In genomic region chr12:106248849-106249371, GRCh38 we compare ENCODE assay signal across 8 cellular contexts. TPM values are rescaled to one million over a fixed set of nuclear protein-coding genes. Genes with fewer than 3 reads are reported as not detected.
A peak's percentile ranks its signal among the peaks of the same experiment; 100 is the strongest.
DNase-seq lines count a peak whose midpoint lies in the region; ATAC-seq and TF ChIP-seq lines count a peak whose summit lies in the region.

No MANE protein-coding gene starts in this region.

- H3K4me1 Mint-ChIP-seq in Calu3 (ENCODE audit: low read depth, unreplicated experiment) = peaks cover 27% of the 10 kb centered on the region
- peaks cover 15% of the 10 kb centered on the region for H3K4me1 Mint-ChIP-seq in activated naive CD4-positive, alpha-beta T cell treated with anti-CD3 and anti-CD28 coated beads, Interleukin-2, amount 10 ng/mL, durations not matched to agents 7 days and 5 days

- no peak for TF ChIP-seq POLR2A in NB4 (IDR thresholded peaks at IDR 0.05; ENCODE audit: extremely low read depth, insufficient read length)

- ATAC-seq in sciatic nerve (peak; percentile 27), HG02588 (IDR thresholded peaks at IDR 0.05; ENCODE audit: unreplicated experiment) (no peak)

- intact Hi-C loops in Calu3 (cut with micrococcal nuclease; ENCODE audit: unreplicated experiment) = loop anchor here (2.0 to 5.0 kb wide), 3 partner anchors 34 to 108 kb away; partner anchors contain the start of gene POLR3B
- intact Hi-C loops in cardiac septum (cut with DNase I) = loop anchor here (1.0 to 5.0 kb wide), 3 partner anchors 33 to 93 kb away; no protein-coding TSS in a partner anchor
- intact Hi-C loops in sciatic nerve (cut with DNase I) = no loop called here

- H3K9me3 Mint-ChIP-seq in Calu3 (ENCODE audit: low read depth, unreplicated experiment) = no peaks in the 10 kb centered on the region
- H3K9me3 Mint-ChIP-seq in activated naive CD4-positive, alpha-beta T cell treated with anti-CD3 and anti-CD28 coated beads, Interleukin-2, amount 10 ng/mL, durations not matched to agents 7 days and 5 days = no peaks in the 10 kb centered on the region

- H3K4me3 Mint-ChIP-seq in Calu3 (ENCODE audit: low read depth, unreplicated experiment) = peak overlapping the region; percentile 77
- peak overlapping the region; percentile 65 for H3K4me3 Mint-ChIP-seq in activated naive CD4-positive, alpha-beta T cell treated with anti-CD3 and anti-CD28 coated beads, Interleukin-2, amount 10 ng/mL, durations not matched to agents 7 days and 5 days

- no peak overlapping the region for H3K27ac Mint-ChIP-seq in Calu3 (ENCODE audit: unreplicated experiment)
- peak overlapping the region; percentile 75 for H3K27ac Mint-ChIP-seq in activated naive CD4-positive, alpha-beta T cell treated with anti-CD3 and anti-CD28 coated beads, Interleukin-2, amount 10 ng/mL, durations not matched to agents 7 days and 5 days

- H3K36me3 Mint-ChIP-seq in Calu3 (ENCODE audit: insufficient read depth, unreplicated experiment) = peaks cover 42% of the 10 kb centered on the region
- H3K36me3 Mint-ChIP-seq in activated naive CD4-positive, alpha-beta T cell treated with anti-CD3 and anti-CD28 coated beads, Interleukin-2, amount 10 ng/mL, durations not matched to agents 7 days and 5 days = no peaks in the 10 kb centered on the region

- no TSS peak for BruUV-seq in Calu3 (replicated peaks; lab: Mats Ljungman, UMichigan)

- TF ChIP-seq CTCF in Calu3 (IDR thresholded peaks at IDR 0.05; ENCODE audit: unreplicated experiment) (no peak), NB4 (IDR thresholded peaks at IDR 0.05; ENCODE audit: low read depth, low read length) (no peak)

- CTCF ChIA-PET in Calu3 (lab: Charles Lee) = no interaction called here
- CTCF ChIA-PET in activated naive CD4-positive, alpha-beta T cell treated with anti-CD3 and anti-CD28 coated beads, Interleukin-2, amount 10 ng/mL, durations not matched to agents 7 days and 5 days (lab: Charles Lee) = interaction anchor here (1.0 to 1.1 kb wide), 2 partner anchors 22 to 25 kb away, joined by 3 read pairs; no protein-coding TSS in a partner anchor

- H3K4me3 ChIP-seq in NB4 (ENCODE audit: low read depth, low read length) = no peak overlapping the region

- no peaks in the 10 kb centered on the region for H3K27me3 Mint-ChIP-seq in Calu3 (ENCODE audit: unreplicated experiment)
- H3K27me3 Mint-ChIP-seq in activated naive CD4-positive, alpha-beta T cell treated with anti-CD3 and anti-CD28 coated beads, Interleukin-2, amount 10 ng/mL, durations not matched to agents 7 days and 5 days = peaks cover 17% of the 10 kb centered on the region

- DNase-seq in Calu3 (no peak), NB4 (ENCODE audit: low read depth) (peak; percentile 64), cardiac septum (ENCODE audit: low spot score) (peak; percentile 86), sciatic nerve (ENCODE audit: low spot score) (no peak), NCI-H510A treated with DMSO at 0.1 percent for 48 hours (lab: John Stamatoyannopoulos, UW) (no peak), HUDEP-2 (lab: John Stamatoyannopoulos, UW; ENCODE audit: unreplicated experiment in 76 of 76) (no peak)
- DNase-seq in activated naive CD4-positive, alpha-beta T cell treated with anti-CD3 and anti-CD28 coated beads, Interleukin-2, amount 10 ng/mL, durations not matched to agents 7 days and 5 days = peak; percentile 26

RNA-seq across cellular contexts. Expression of gene CKAP4, which starts 1.1 kb away (rescaled TPM):
- total RNA-seq in Calu3 (2022) (91.9 and 108 TPM in 2 replicates), cardiac septum (56.8 TPM), sciatic nerve (30.3 TPM)

RNA-seq across cellular contexts. Expression of gene TCP11L2, which starts 53.6 kb away (rescaled TPM):
- total RNA-seq in Calu3 (2022) (30.7 and 37.7 TPM in 2 replicates), cardiac septum (61.2 TPM), sciatic nerve (52.1 TPM)

Comparison
In these comparisons a context has a peak if more than half of its experiments do, and no peak if none do; other contexts are left out.
1. DNase-seq: peak in NB4 (single experiment), activated naive CD4-positive, alpha-beta T cell treated with anti-CD3 and anti-CD28 coated beads, Interleukin-2, amount 10 ng/mL, durations not matched to agents 7 days and 5 days (single experiment) and cardiac septum (single experiment); none in Calu3 (single experiment), sciatic nerve (single experiment), NCI-H510A treated with DMSO at 0.1 percent for 48 hours (single experiment) and HUDEP-2 (0 of 76).